Comparison of ENCODE assay signal across 7 cellular contexts in the genomic region with DNA sequence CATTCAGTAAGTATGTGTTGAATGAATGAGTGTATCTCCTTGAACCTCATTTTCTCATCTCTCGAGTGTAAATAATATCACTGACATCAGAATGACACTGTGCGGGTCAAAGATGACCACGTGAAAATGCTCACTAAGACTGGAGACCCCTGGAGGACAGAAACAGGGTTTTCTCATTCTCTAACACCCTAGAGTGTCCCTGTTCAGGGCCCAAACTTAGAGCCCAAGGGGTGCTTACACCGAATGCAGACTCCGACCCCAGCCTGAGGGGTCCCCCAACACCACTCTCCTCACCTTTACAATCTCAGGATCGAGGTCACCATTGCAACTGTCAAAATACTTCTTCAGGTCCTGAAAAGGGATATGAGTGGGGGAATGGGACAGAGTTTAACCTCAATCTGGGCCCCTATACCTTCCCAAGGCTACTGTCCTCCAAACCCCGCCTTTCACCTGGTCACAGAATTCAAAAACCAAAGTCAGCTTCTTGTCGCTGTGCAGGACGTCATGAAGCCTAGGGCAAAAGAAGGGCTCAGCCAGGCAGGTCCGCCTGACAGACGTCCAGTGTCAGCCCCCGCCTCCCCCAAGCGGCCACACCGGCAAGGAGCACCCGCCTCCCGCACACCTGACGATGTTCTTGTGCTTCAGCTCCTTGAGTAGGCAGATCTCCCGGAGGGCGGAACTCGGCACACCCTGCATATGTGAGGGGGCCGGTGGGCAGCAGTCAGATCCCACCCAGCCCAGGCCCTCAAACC.
DNase-seq lines count a peak whose midpoint lies in the region; ATAC-seq and FAIRE-seq lines count a peak whose summit lies in the region.
"Had no signal": no experiment of that assay in that cellular context is flagged by ENCODE, and none has a peak within 500 bp of the region (broad histone marks: within the 10 kb centered on the region; RNA-seq: fewer than 3 reads in every experiment).

No MANE protein-coding gene starts in this region.

- H3K27ac ChIP-seq in cingulate gyrus (ENCODE audit: low read depth, low read length) (peak overlapping the region; percentile 32), rectal smooth muscle tissue (ENCODE audit: low read depth, low read length) (no peak overlapping the region)

- peaks cover 18% of the 10 kb centered on the region for H3K4me1 ChIP-seq in rectal smooth muscle tissue (ENCODE audit: control insufficient read depth, insufficient read depth, low read length)

- H3K9ac ChIP-seq in rectal smooth muscle tissue (ENCODE audit: low read length) = no peak overlapping the region

- ATAC-seq in HG03378 (IDR thresholded peaks at IDR 0.05; ENCODE audit: unreplicated experiment) = no peak
- ATAC-seq: heart left ventricle had no signal

- FAIRE-seq in GM19239 (lab: Jason Lieb, UNC) = no peak

- peak overlapping the region; percentile 86 for H3K4me3 ChIP-seq in rectal smooth muscle tissue (ENCODE audit: low read length)

- H3K36me3 ChIP-seq in rectal smooth muscle tissue (ENCODE audit: control insufficient read depth, insufficient read depth, low read length) = no peaks in the 10 kb centered on the region
- H3K36me3 ChIP-seq: heart left ventricle had no signal

- DNase-seq in NCI-H2227 treated with DMSO at 0.1 percent for 48 hours (lab: John Stamatoyannopoulos, UW) (peak; percentile 10), GM19238 (ENCODE audit: insufficient read length, low spot score) (no peak), GM19239 (ENCODE audit: insufficient read length, low spot score) (no peak)
- DNase-seq: heart left ventricle had no signal

- H3K27me3 ChIP-seq in rectal smooth muscle tissue (ENCODE audit: control insufficient read depth, insufficient read depth, low read length) = no peaks in the 10 kb centered on the region
- H3K27me3 ChIP-seq: heart left ventricle had no signal
